Comparison of ENCODE assay signal across 8 cellular contexts in genomic region chr3:157201648-157202278, GRCh38. TPM values are rescaled to one million over a fixed set of nuclear protein-coding genes. Genes with fewer than 3 reads are reported as not detected.
DNase-seq lines count a peak whose midpoint lies in the region; ATAC-seq and TF ChIP-seq lines count a peak whose summit lies in the region.

No MANE protein-coding gene starts in this region.

- TF ChIP-seq RAD21 in Ishikawa (IDR thresholded peaks at IDR 0.05; ENCODE audit: low read depth), result peak; percentile 51; the same call in 1 of the 2 replicates

- CTCF ChIA-PET in Calu3 (lab: Charles Lee), result interaction anchor here (0.6 to 2.1 kb wide), 26 partner anchors 9 to 1191 kb away, joined by 3 to 19 read pairs (median 4); partner anchors contain the start of genes CCNL1 and PTX3

- no peaks in the 10 kb centered on the region for H3K36me3 Mint-ChIP-seq in Calu3 (ENCODE audit: insufficient read depth, unreplicated experiment)
- H3K36me3 Mint-ChIP-seq in neural crest cell (ENCODE audit: low read depth), result peaks cover 2% of the 10 kb centered on the region
- no peaks in the 10 kb centered on the region for H3K36me3 Mint-ChIP-seq in stimulated activated memory B cell treated with anti-CD40 and anti-IgM and Interleukin-4, amounts not matched to agents 10 μg/mL and 1 μg/mL and 100 μg/mL, for 72 hours

- H3K27me3 Mint-ChIP-seq in Calu3 (ENCODE audit: unreplicated experiment) (no peaks in the 10 kb centered on the region), neural crest cell (ENCODE audit: low read depth) (no peaks in the 10 kb centered on the region)
- no peaks in the 10 kb centered on the region for H3K27me3 Mint-ChIP-seq in stimulated activated memory B cell treated with anti-CD40 and anti-IgM and Interleukin-4, amounts not matched to agents 10 μg/mL and 1 μg/mL and 100 μg/mL, for 72 hours

- intact Hi-C loops in Calu3 (cut with micrococcal nuclease; ENCODE audit: unreplicated experiment), result loop anchor here (1.0 to 5.0 kb wide), 4 partner anchors 35 to 1204 kb away; no protein-coding TSS in a partner anchor

- peak; percentile 64 for TF ChIP-seq CTCF in Calu3 (IDR thresholded peaks at IDR 0.05; ENCODE audit: unreplicated experiment)
- peak; percentile 62 for TF ChIP-seq CTCF in neural crest cell (conservative IDR thresholded peaks at IDR 0.05)

- H3K4me1 Mint-ChIP-seq in Calu3 (ENCODE audit: low read depth, unreplicated experiment) (no peaks in the 10 kb centered on the region), neural crest cell (peaks cover 13% of the 10 kb centered on the region)
- no peaks in the 10 kb centered on the region for H3K4me1 Mint-ChIP-seq in stimulated activated memory B cell treated with anti-CD40 and anti-IgM and Interleukin-4, amounts not matched to agents 10 μg/mL and 1 μg/mL and 100 μg/mL, for 72 hours

- no peak for DNase-seq in Calu3
- peak; percentile 9 for DNase-seq in OCI-M2 (lab: John Stamatoyannopoulos, UW; ENCODE audit: unreplicated experiment)
- no peak for DNase-seq in neural crest cell (ENCODE audit: low read depth, low spot score)

- no peaks in the 10 kb centered on the region for H3K9me3 Mint-ChIP-seq in Calu3 (ENCODE audit: low read depth, unreplicated experiment)
- H3K9me3 Mint-ChIP-seq in neural crest cell, result peaks cover 2% of the 10 kb centered on the region
- H3K9me3 Mint-ChIP-seq in stimulated activated memory B cell treated with anti-CD40 and anti-IgM and Interleukin-4, amounts not matched to agents 10 μg/mL and 1 μg/mL and 100 μg/mL, for 72 hours, result no peaks in the 10 kb centered on the region

- BruUV-seq in Calu3 (replicated peaks; lab: Mats Ljungman, UMichigan), result no TSS peak

- no peak overlapping the region for H3K27ac Mint-ChIP-seq in Calu3 (ENCODE audit: unreplicated experiment)
- no peak overlapping the region for H3K27ac Mint-ChIP-seq in neural crest cell (ENCODE audit: unreplicated experiment)
- no peak overlapping the region for H3K27ac Mint-ChIP-seq in stimulated activated memory B cell treated with anti-CD40 and anti-IgM and Interleukin-4, amounts not matched to agents 10 μg/mL and 1 μg/mL and 100 μg/mL, for 72 hours

- H3K4me3 Mint-ChIP-seq in Calu3 (ENCODE audit: low read depth, unreplicated experiment) (no peak overlapping the region), neural crest cell (no peak overlapping the region)
- no peak overlapping the region for H3K4me3 Mint-ChIP-seq in stimulated activated memory B cell treated with anti-CD40 and anti-IgM and Interleukin-4, amounts not matched to agents 10 μg/mL and 1 μg/mL and 100 μg/mL, for 72 hours

- TF ChIP-seq EP300 in Ishikawa (IDR thresholded peaks at IDR 0.05; ENCODE audit: borderline replicate concordance), result no peak

- ATAC-seq in GM19452 (IDR thresholded peaks at IDR 0.05; ENCODE audit: unreplicated experiment) (peak; percentile 68), esophagus mucosa (peak; percentile 35), HG03460 (IDR thresholded peaks at IDR 0.05; ENCODE audit: unreplicated experiment) (no peak)
- ATAC-seq in stimulated activated memory B cell treated with anti-CD40 and anti-IgM and Interleukin-4, amounts not matched to agents 10 μg/mL and 1 μg/mL and 100 μg/mL, for 72 hours, result no peak

TF ChIP-seq in Ishikawa, 13 proteins besides CTCF, POLR2A, EP300 and RAD21:
- TF ChIP-seq TAF1 (IDR thresholded peaks at IDR 0.05; ENCODE audit: low read depth) (no peak), CREB1 (IDR thresholded peaks at IDR 0.05; ENCODE audit: low read depth) (no peak), TEAD4 (IDR thresholded peaks at IDR 0.05) (no peak), ZBTB7A (IDR thresholded peaks at IDR 0.05; ENCODE audit: low read depth) (no peak), EGR1 (IDR thresholded peaks at IDR 0.05) (no peak), FOXM1 (IDR thresholded peaks at IDR 0.05; ENCODE audit: borderline replicate concordance, low read depth) (no peak)
- TF ChIP-seq, protein P1, sequence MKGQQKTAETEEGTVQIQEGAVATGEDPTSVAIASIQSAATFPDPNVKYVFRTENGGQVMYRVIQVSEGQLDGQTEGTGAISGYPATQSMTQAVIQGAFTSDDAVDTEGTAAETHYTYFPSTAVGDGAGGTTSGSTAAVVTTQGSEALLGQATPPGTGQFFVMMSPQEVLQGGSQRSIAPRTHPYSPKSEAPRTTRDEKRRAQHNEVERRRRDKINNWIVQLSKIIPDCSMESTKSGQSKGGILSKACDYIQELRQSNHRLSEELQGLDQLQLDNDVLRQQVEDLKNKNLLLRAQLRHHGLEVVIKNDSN (IDR thresholded peaks at IDR 0.05), result no peak
- TF ChIP-seq, protein P2, sequence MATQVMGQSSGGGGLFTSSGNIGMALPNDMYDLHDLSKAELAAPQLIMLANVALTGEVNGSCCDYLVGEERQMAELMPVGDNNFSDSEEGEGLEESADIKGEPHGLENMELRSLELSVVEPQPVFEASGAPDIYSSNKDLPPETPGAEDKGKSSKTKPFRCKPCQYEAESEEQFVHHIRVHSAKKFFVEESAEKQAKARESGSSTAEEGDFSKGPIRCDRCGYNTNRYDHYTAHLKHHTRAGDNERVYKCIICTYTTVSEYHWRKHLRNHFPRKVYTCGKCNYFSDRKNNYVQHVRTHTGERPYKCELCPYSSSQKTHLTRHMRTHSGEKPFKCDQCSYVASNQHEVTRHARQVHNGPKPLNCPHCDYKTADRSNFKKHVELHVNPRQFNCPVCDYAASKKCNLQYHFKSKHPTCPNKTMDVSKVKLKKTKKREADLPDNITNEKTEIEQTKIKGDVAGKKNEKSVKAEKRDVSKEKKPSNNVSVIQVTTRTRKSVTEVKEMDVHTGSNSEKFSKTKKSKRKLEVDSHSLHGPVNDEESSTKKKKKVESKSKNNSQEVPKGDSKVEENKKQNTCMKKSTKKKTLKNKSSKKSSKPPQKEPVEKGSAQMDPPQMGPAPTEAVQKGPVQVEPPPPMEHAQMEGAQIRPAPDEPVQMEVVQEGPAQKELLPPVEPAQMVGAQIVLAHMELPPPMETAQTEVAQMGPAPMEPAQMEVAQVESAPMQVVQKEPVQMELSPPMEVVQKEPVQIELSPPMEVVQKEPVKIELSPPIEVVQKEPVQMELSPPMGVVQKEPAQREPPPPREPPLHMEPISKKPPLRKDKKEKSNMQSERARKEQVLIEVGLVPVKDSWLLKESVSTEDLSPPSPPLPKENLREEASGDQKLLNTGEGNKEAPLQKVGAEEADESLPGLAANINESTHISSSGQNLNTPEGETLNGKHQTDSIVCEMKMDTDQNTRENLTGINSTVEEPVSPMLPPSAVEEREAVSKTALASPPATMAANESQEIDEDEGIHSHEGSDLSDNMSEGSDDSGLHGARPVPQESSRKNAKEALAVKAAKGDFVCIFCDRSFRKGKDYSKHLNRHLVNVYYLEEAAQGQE (IDR thresholded peaks at IDR 0.05; ENCODE audit: low read depth), result no peak

RNA-seq across cellular contexts. Expression of gene CCNL1, which starts 41.8 kb away (rescaled TPM):
- total RNA-seq in Calu3 (2022), result 291 and 303 TPM in 2 replicates
- 59.5 TPM for total RNA-seq in esophagus mucosa
- 127 and 136 TPM in 2 replicates for total RNA-seq in neural crest cell

Comparison
In these comparisons a context has a peak if more than half of its experiments do, and no peak if none do; other contexts are left out.
1. ATAC-seq: peak in GM19452 (single experiment) and esophagus mucosa (single experiment); none in HG03460 (single experiment) and stimulated activated memory B cell treated with anti-CD40 and anti-IgM and Interleukin-4, amounts not matched to agents 10 μg/mL and 1 μg/mL and 100 μg/mL, for 72 hours (single experiment).